Comparison of ENCODE assay signal across 10 cellular contexts in the genomic region with DNA sequence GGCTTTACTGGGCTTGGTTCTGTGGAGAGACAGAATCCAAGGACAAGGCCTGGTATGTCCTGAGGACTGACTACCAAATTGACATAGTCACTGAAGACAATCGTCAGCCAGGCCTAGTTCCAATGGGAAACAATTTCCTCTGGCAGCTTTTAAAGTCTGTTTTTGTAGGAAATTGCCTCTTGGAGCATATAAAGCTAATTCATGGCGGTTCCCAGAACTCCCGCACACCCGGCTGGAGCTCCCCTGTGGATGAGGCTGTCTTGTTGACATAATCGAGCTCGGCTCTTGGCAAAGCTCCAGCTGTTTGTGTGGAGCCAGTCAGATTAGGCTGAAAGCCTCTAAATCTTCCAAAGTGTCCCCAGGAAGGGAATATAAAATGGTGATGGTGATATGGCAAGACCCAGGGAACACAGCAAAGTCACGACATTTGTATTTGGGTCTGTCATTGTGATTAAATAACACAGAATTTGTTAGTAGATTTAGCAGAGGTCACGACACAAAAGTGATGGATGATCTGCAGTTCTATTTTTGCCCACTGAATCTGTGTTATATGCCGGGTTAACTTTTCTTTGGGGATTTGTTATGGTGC.
DNase-seq lines count a peak whose midpoint lies in the region; TF ChIP-seq lines count a peak whose summit lies in the region.
"Had no signal": no experiment of that assay in that cellular context is flagged by ENCODE, and none has a peak within 500 bp of the region (broad histone marks: within the 10 kb centered on the region; RNA-seq: fewer than 3 reads in every experiment).

No MANE protein-coding gene starts in this region.

- POLR2A ChIA-PET in HEK293 (lab: Yijun Ruan, JAX) = interaction anchor here (0.9 kb wide), 1 partner anchor 13 kb away, joined by 3 read pairs; no protein-coding TSS in a partner anchor

- no peaks in the 10 kb centered on the region for H3K27me3 ChIP-seq in SJCRH30

- H3K4me1 ChIP-seq in HEK293 (ENCODE audit: control insufficient read depth, insufficient read depth, low read length) (no peaks in the 10 kb centered on the region), SJCRH30 (peaks cover 25% of the 10 kb centered on the region)

- no peaks in the 10 kb centered on the region for H3K27me3 Mint-ChIP-seq in activated naive CD4-positive, alpha-beta T cell treated with anti-CD3 and anti-CD28 coated beads for 36 hours (ENCODE audit: low read depth)

- intact Hi-C loops in activated naive CD4-positive, alpha-beta T cell treated with anti-CD3 and anti-CD28 coated beads for 36 hours (cut with micrococcal nuclease) = no loop called here

- no peaks in the 10 kb centered on the region for H3K9me3 Mint-ChIP-seq in activated naive CD4-positive, alpha-beta T cell treated with anti-CD3 and anti-CD28 coated beads for 36 hours

- H3K4me1 Mint-ChIP-seq in activated naive CD4-positive, alpha-beta T cell treated with anti-CD3 and anti-CD28 coated beads for 36 hours (ENCODE audit: low read depth) = no peaks in the 10 kb centered on the region

- no peak overlapping the region for H3K27ac Mint-ChIP-seq in activated naive CD4-positive, alpha-beta T cell treated with anti-CD3 and anti-CD28 coated beads for 36 hours

- H3K36me3 ChIP-seq in HEK293 (ENCODE audit: control insufficient read depth in 2 of 2, insufficient read depth in 1 of 2, low read length in 2 of 2) (no peaks in the 10 kb centered on the region), SJCRH30 (no peaks in the 10 kb centered on the region)

- H3K4me3 Mint-ChIP-seq in activated naive CD4-positive, alpha-beta T cell treated with anti-CD3 and anti-CD28 coated beads for 36 hours = no peak overlapping the region

- CTCF ChIA-PET in HEK293 (lab: Yijun Ruan, JAX) = interaction anchor here (0.6 kb wide), 2 partner anchors 146 to 700 kb away, joined by 3 read pairs; no protein-coding TSS in a partner anchor
- CTCF ChIA-PET in activated naive CD4-positive, alpha-beta T cell treated with anti-CD3 and anti-CD28 coated beads for 36 hours (lab: Charles Lee) = no interaction called here

- H3K27ac ChIP-seq in HEK293 (ENCODE audit: extremely low read depth, low read depth, low read length) (0 out of 2 replicates have a peak overlapping the region, but pooled peaks have one; percentile 7), SJCRH30 (peak overlapping the region; percentile 69)
- H3K27ac ChIP-seq: VCaP had no signal

- TF ChIP-seq CTCF in HEK293 (tag by site-specific recombination; IDR thresholded peaks at IDR 0.05) = no peak

- H3K4me3 ChIP-seq in HEK293 (ENCODE audit: low read depth, low read length) = no peak overlapping the region
- H3K4me3 ChIP-seq in SJCRH30 = peak overlapping the region; percentile 41

- no peaks in the 10 kb centered on the region for H3K36me3 Mint-ChIP-seq in activated naive CD4-positive, alpha-beta T cell treated with anti-CD3 and anti-CD28 coated beads for 36 hours (ENCODE audit: low read depth)

- H3K9me3 ChIP-seq in HEK293 (ENCODE audit: control insufficient read depth, insufficient read depth, low read depth, low read length) = no peaks in the 10 kb centered on the region
- H3K9me3 ChIP-seq in SJCRH30 (replicated peaks) = no peaks in the 10 kb centered on the region

- DNase-seq in SJCRH30 (peak; percentile 91 to 92), glomerular endothelial cell (ENCODE audit: extremely low read depth, low read depth, low spot score) (peak; percentile 12), pons (ENCODE audit: low spot score) (peak; percentile 95), amniotic stem cell (lab: John Stamatoyannopoulos, UW) (no peak), T-helper 2 cell (no peak)
- no peak for DNase-seq in stimulated activated CD4-positive, alpha-beta T cell treated with anti-CD3 and anti-CD28 coated beads, Interleukin-4, amount 100 ng/mL, for 4 hours
- DNase-seq in activated naive CD4-positive, alpha-beta T cell treated with anti-CD3 and anti-CD28 coated beads for 36 hours = no peak
- DNase-seq: EL had no signal

TF ChIP-seq in HEK293, 187 proteins besides CTCF, POLR2A, EP300 and RAD21 (continues in another document):
- TF ChIP-seq GLIS2 (tag by site-specific recombination; IDR thresholded peaks at IDR 0.05) = no peak
- TF ChIP-seq ZBTB20 (tag by site-specific recombination; IDR thresholded peaks at IDR 0.05) = 0 out of 2 replicates have a peak, but pooled peaks have one; percentile 16
- TF ChIP-seq ZNF394 (tag by site-specific recombination; IDR thresholded peaks at IDR 0.05; ENCODE audit: borderline replicate concordance) = 0 out of 2 replicates have a peak, but pooled peaks have one; percentile 7
- TF ChIP-seq MZF1 (tag by site-specific recombination; IDR thresholded peaks at IDR 0.05; ENCODE audit: borderline replicate concordance) = peak; percentile 94
- peak; percentile 86 for TF ChIP-seq IKZF3 (tag by site-specific recombination; IDR thresholded peaks at IDR 0.05)
- TF ChIP-seq ZNF548 (tag by site-specific recombination; IDR thresholded peaks at IDR 0.05) = no peak
- TF ChIP-seq ZSCAN30 (tag by site-specific recombination; IDR thresholded peaks at IDR 0.05) = peak; percentile 83
- peak; percentile 70 for TF ChIP-seq ZNF341 (tag by site-specific recombination; IDR thresholded peaks at IDR 0.05; ENCODE audit: low read depth)
- 0 out of 2 replicates have a peak, but pooled peaks have one; percentile 17 for TF ChIP-seq OVOL3 (tag by site-specific recombination; IDR thresholded peaks at IDR 0.05)
- TF ChIP-seq ZNF214 (tag by site-specific recombination; IDR thresholded peaks at IDR 0.05; ENCODE audit: borderline replicate concordance) = no peak
- peak; percentile 61 for TF ChIP-seq ZIC2 (tag by site-specific recombination; IDR thresholded peaks at IDR 0.05)
- TF ChIP-seq ZBTB1 (tag by site-specific recombination; IDR thresholded peaks at IDR 0.05) = no peak
- peak; percentile 43; the same call in 1 of the 2 replicates for TF ChIP-seq ZNF596 (tag by site-specific recombination; IDR thresholded peaks at IDR 0.05)
- TF ChIP-seq PATZ1 (tag by site-specific recombination; IDR thresholded peaks at IDR 0.05) = no peak
- peak; percentile 84 for TF ChIP-seq GLIS1 (tag by site-specific recombination; IDR thresholded peaks at IDR 0.05)
- TF ChIP-seq ZNF518A (tag by site-specific recombination; conservative IDR thresholded peaks at IDR 0.05; ENCODE audit: low read depth) = 0 out of 2 replicates have a peak, but pooled peaks have one; percentile 50
- peak; percentile 91 for TF ChIP-seq ZNF843 (tag by site-specific recombination; IDR thresholded peaks at IDR 0.05)
- no peak for TF ChIP-seq ZNF132 (tag by site-specific recombination; IDR thresholded peaks at IDR 0.05; ENCODE audit: borderline replicate concordance)
- TF ChIP-seq ZNF624 (tag by site-specific recombination; IDR thresholded peaks at IDR 0.05) = no peak
- TF ChIP-seq ZNF133 (tag by site-specific recombination; IDR thresholded peaks at IDR 0.05) = no peak
- TF ChIP-seq ZNF140 (tag by site-specific recombination; IDR thresholded peaks at IDR 0.05) = no peak

Comparison
In these comparisons a context has a peak if more than half of its experiments do, and no peak if none do; other contexts are left out.
1. DNase-seq: peak in SJCRH30 (2 of 2), glomerular endothelial cell (single experiment) and pons (single experiment); none in amniotic stem cell (single experiment), stimulated activated CD4-positive, alpha-beta T cell treated with anti-CD3 and anti-CD28 coated beads, Interleukin-4, amount 100 ng/mL, for 4 hours (0 of 2), activated naive CD4-positive, alpha-beta T cell treated with anti-CD3 and anti-CD28 coated beads for 36 hours (single experiment) and T-helper 2 cell (0 of 5).